27 cellular contexts compared by ENCODE assay signal in the genomic region with DNA sequence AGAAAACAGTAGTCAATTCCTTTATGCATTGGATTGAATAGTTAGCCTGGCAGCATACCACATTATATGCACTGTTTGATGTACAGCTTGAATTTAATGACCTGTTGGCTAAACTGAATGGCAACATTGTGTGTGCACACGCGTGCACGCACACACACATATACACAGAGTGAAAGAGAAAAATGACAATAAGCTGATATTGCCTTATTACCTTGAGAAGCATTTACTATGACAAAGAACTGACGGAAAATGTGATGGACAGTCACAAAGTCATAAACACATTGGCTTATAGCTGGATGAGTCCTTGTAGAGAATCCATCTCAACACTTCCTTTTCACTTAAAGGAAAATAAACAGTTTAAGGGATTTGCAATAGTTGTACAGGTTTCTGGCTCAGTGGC. TPM values are rescaled to one million over a fixed set of nuclear protein-coding genes. Genes with fewer than 3 reads are reported as not detected.
"Had no signal": no experiment of that assay in that cellular context is flagged by ENCODE, and none has a peak within 500 bp of the region (broad histone marks: within the 10 kb centered on the region; RNA-seq: fewer than 3 reads in every experiment).

No MANE protein-coding gene starts in this region.

- FAIRE-seq: endothelial cell of umbilical vein, islet of Langerhans, keratinocyte had no signal

- H3K9me3 ChIP-seq: colonic mucosa, esophagus muscularis mucosa, gastrocnemius medialis, heart left ventricle, left lung, lower lobe of right lung, mucosa of descending colon had no signal

- H3K4me1 Mint-ChIP-seq: naive B cell had no signal

- DNase-seq: colonic mucosa; cortex of kidney; effector CD8-positive, alpha-beta T cell; effector memory CD8-positive, alpha-beta T cell; foreskin keratinocyte; gastrocnemius medialis; heart left ventricle; hypothalamus; immature natural killer cell; left cardiac atrium; left lung; left ventricle myocardium superior; lower lobe of right lung; mesenchymal stem cell; mucosa of descending colon; naive B cell; naive thymus-derived CD8-positive, alpha-beta T cell had no signal

- H3K27me3 ChIP-seq: colonic mucosa, esophagus muscularis mucosa, gastrocnemius medialis, heart left ventricle, hepatocyte, left lung had no signal

- H3K79me2 ChIP-seq: hepatocyte had no signal

- H3K27me3 Mint-ChIP-seq: dendritic cell treated with granulocyte-macrophage colony-stimulating factor and Interleukin-4, amounts not matched to agents 40 ng/mL and 50 ng/mL, for 4 days; effector memory CD8-positive, alpha-beta T cell; naive B cell; naive thymus-derived CD8-positive, alpha-beta T cell had no signal

- H3K4me3 Mint-ChIP-seq: dendritic cell treated with granulocyte-macrophage colony-stimulating factor and Interleukin-4, amounts not matched to agents 40 ng/mL and 50 ng/mL, for 4 days; effector memory CD8-positive, alpha-beta T cell; immature natural killer cell; mesothelial cell of epicardium; naive B cell; naive thymus-derived CD8-positive, alpha-beta T cell had no signal

- H3K4me3 ChIP-seq: colonic mucosa, esophagus muscularis mucosa, gastrocnemius medialis, heart left ventricle, hepatocyte, left lung, lower lobe of right lung, mucosa of descending colon had no signal

- H3K36me3 ChIP-seq: colonic mucosa, esophagus muscularis mucosa, gastrocnemius medialis, heart left ventricle, left lung, lower lobe of right lung had no signal

- H3K27ac ChIP-seq: colonic mucosa, esophagus muscularis mucosa, foreskin keratinocyte, gastrocnemius medialis, heart left ventricle, hepatocyte, left lung, lower lobe of right lung had no signal

- H2AFZ ChIP-seq: hepatocyte had no signal

- H3K36me3 Mint-ChIP-seq: mesothelial cell of epicardium; naive B cell; naive thymus-derived CD8-positive, alpha-beta T cell had no signal

- H3K4me2 ChIP-seq: hepatocyte had no signal

- H3K9me3 Mint-ChIP-seq: dendritic cell treated with granulocyte-macrophage colony-stimulating factor and Interleukin-4, amounts not matched to agents 40 ng/mL and 50 ng/mL, for 4 days; effector memory CD8-positive, alpha-beta T cell; immature natural killer cell; mesothelial cell of epicardium; naive B cell; naive thymus-derived CD8-positive, alpha-beta T cell had no signal

- H3K27ac Mint-ChIP-seq: dendritic cell treated with granulocyte-macrophage colony-stimulating factor and Interleukin-4, amounts not matched to agents 40 ng/mL and 50 ng/mL, for 4 days; mesothelial cell of epicardium; naive B cell; naive thymus-derived CD8-positive, alpha-beta T cell had no signal

RNA-seq across cellular contexts. Expression of a gene that starts 15.5 kb away (rescaled TPM):
- total RNA-seq: dermis microvascular lymphatic vessel endothelial cell, endothelial cell of umbilical vein, foreskin keratinocyte, lung microvascular endothelial cell, myocyte had no signal
- polyA plus RNA-seq: endothelial cell of umbilical vein, foreskin keratinocyte, keratinocyte had no signal
